ENCODE assay signal across 13 cellular contexts in the genomic region with DNA sequence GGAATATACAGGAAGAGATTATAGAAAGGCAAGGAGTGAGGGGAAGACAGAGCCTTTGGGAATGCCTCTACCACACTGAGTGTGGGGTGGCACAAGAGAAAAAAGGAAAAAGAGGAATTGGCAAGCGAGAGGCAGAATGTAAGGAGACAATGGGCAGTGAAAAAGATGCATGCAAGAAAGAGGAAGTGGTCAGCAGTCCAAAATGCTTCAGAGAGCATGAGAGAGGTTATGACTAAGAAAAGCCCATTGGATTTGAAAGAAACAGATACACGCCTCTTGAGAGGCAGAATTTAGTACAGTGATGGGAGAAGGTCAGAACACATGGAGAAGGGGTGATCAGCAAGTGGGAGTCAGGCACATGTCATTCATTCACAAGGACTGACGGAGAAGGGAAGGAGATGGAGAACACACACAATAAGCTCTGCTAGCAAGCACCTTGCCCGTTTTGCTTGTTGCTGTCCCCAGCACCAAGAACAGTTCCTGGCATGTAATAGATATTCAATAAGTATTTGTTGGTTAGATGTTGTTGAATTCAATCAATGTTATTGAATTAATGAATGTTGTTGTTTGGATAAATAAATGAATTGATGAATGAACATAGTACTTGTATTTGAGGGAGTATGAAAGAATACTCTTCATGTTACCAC. TPM values are rescaled to one million over a fixed set of nuclear protein-coding genes. Genes with fewer than 3 reads are reported as not detected.
DNase-seq lines count a peak whose midpoint lies in the region; ATAC-seq, FAIRE-seq and TF ChIP-seq lines count a peak whose summit lies in the region.
"Had no signal": no experiment of that assay in that cellular context is flagged by ENCODE, and none has a peak within 500 bp of the region (broad histone marks: within the 10 kb centered on the region; RNA-seq: fewer than 3 reads in every experiment).

No MANE protein-coding gene starts in this region.

- peaks cover 7% of the 10 kb centered on the region; the same call in 1 of the 2 replicates for H3K4me1 ChIP-seq in GM12878 (ENCODE audit: control insufficient read depth, insufficient read depth, low read length)

- no peaks in the 10 kb centered on the region for H3K9me3 Mint-ChIP-seq in activated T-cell treated with anti-CD3 and anti-CD28 coated beads, Interleukin-2, amount 50 U/mL, for 24 hours

- no peaks in the 10 kb centered on the region for H3K36me3 Mint-ChIP-seq in activated T-cell treated with anti-CD3 and anti-CD28 coated beads, Interleukin-2, amount 50 U/mL, for 24 hours (ENCODE audit: low read depth)

- 1% methylated on average over 4 of the region's 4 CpGs for WGBS in GM12878 (ENCODE audit: insufficient coverage, insufficient replicate concordance, low lambda C conversion rate, missing lambda C conversion rate)
- 43 to 67% methylated on average over 4 of the region's 4 CpGs for WGBS in lower leg skin, 2 donors

- TF ChIP-seq POLR2A in GM12878 (IDR thresholded peaks at IDR 0.05; ENCODE audit: low read depth, low read length) = no peak
- no peak for TF ChIP-seq POLR2A in lower leg skin (IDR thresholded peaks at IDR 0.05)

- BruUV-seq in GM12878 (replicated peaks; lab: Mats Ljungman, UMichigan) = no TSS peak

- no peak overlapping the region for H3K4me3 ChIP-seq in GM12878
- no peak overlapping the region for H3K4me3 ChIP-seq in lower leg skin (ENCODE audit: low read depth, poor library complexity, severe bottlenecking)

- intact Hi-C loops in GM12878 (cut with micrococcal nuclease; ENCODE audit: unreplicated experiment) = no loop called here
- intact Hi-C loops in lower leg skin (cut with DNase I; ENCODE audit: low total_unique reads) = no loop called here

- DNase-seq in GM12878 (ENCODE audit: low read depth, low spot score) (peak; percentile 41), SHP77 treated with DMSO at 0.1 percent for 48 hours (lab: John Stamatoyannopoulos, UW) (no peak), lower leg skin (ENCODE audit: low spot score in 2 of 2) (no peak), NCI-H524 treated with DMSO at 0.1 percent for 48 hours (lab: John Stamatoyannopoulos, UW) (no peak)
- no peak for DNase-seq in activated T-cell treated with anti-CD3 and anti-CD28 coated beads, Interleukin-2, amount 50 U/mL, for 24 hours
- DNase-seq: cortex of kidney; DMS79 treated with DMSO at 0.1 percent for 48 hours; nephron progenitor cell; stimulated activated CD4-positive, alpha-beta T cell treated with anti-CD3 and anti-CD28 coated beads, Interleukin-4, amount 100 ng/mL, for 24 hours had no signal

- H3K4me1 Mint-ChIP-seq in activated T-cell treated with anti-CD3 and anti-CD28 coated beads, Interleukin-2, amount 50 U/mL, for 24 hours (ENCODE audit: low read depth) = no peaks in the 10 kb centered on the region
- H3K4me1 Mint-ChIP-seq: nephron progenitor cell had no signal

- CTCF ChIA-PET in GM12878 (lab: Yijun Ruan, JAX) = interaction anchor here (0.6 to 1.7 kb wide), 3 partner anchors 12 to 843 kb away, joined by 3 to 4 read pairs (median 4); no protein-coding TSS in a partner anchor

- no peak overlapping the region for H3K9ac ChIP-seq in GM12878 (ENCODE audit: control insufficient read depth, insufficient read depth, low read length)

- H3K27ac Mint-ChIP-seq in activated T-cell treated with anti-CD3 and anti-CD28 coated beads, Interleukin-2, amount 50 U/mL, for 24 hours = no peak overlapping the region
- H3K27ac Mint-ChIP-seq: nephron progenitor cell had no signal

- H3K27ac ChIP-seq in GM12878 (ENCODE audit: control insufficient read depth, insufficient read depth) = no peak overlapping the region

- TF ChIP-seq CTCF in GM12878 (IDR thresholded peaks at IDR 0.05 in 2 of 3, conservative IDR thresholded peaks at IDR 0.05 in 1 of 3; ENCODE audit: control insufficient read depth in 2 of 3, extremely low read depth in 1 of 3, insufficient read depth in 1 of 3, low read depth in 3 of 3, low read length in 3 of 3) = no peak
- no peak for TF ChIP-seq CTCF in lower leg skin (IDR thresholded peaks at IDR 0.05)

- peak; percentile 52 for FAIRE-seq in GM12878 (lab: Jason Lieb, UNC)

- no peaks in the 10 kb centered on the region; the same call in 2 of the 3 replicates for H3K9me3 ChIP-seq in GM12878 (replicated peaks; ENCODE audit: control insufficient read depth, insufficient read depth, low read length)

- POLR2A ChIA-PET in GM12878 (lab: Charles Lee) = no interaction called here

- TF ChIP-seq EP300 in GM12878 (IDR thresholded peaks at IDR 0.05; ENCODE audit: borderline replicate concordance in 1 of 2, control insufficient read depth in 1 of 2, low read depth in 2 of 2, low read length in 2 of 2) = peak in 1 of 2 experiments; percentile 82; a peak in 2 of 4 replicates

- no peak overlapping the region for H3K4me3 Mint-ChIP-seq in activated T-cell treated with anti-CD3 and anti-CD28 coated beads, Interleukin-2, amount 50 U/mL, for 24 hours
- H3K4me3 Mint-ChIP-seq: nephron progenitor cell had no signal

- ATAC-seq in GM18907 (IDR thresholded peaks at IDR 0.05; ENCODE audit: unreplicated experiment) = peak; percentile 99
- ATAC-seq in HG02588 (IDR thresholded peaks at IDR 0.05; ENCODE audit: unreplicated experiment) = peak; percentile 99
- peak; percentile 98 for ATAC-seq in HG03457 (IDR thresholded peaks at IDR 0.05; ENCODE audit: unreplicated experiment)
- peak; percentile 99 for ATAC-seq in GM12878

- no peaks in the 10 kb centered on the region for H3K79me2 ChIP-seq in GM12878 (ENCODE audit: control insufficient read depth, insufficient read depth, low read length)

- H4K20me1 ChIP-seq in GM12878 (ENCODE audit: control insufficient read depth, insufficient read depth) = no peaks in the 10 kb centered on the region

- H3K27me3 Mint-ChIP-seq in activated T-cell treated with anti-CD3 and anti-CD28 coated beads, Interleukin-2, amount 50 U/mL, for 24 hours = peaks cover 25% of the 10 kb centered on the region

- no peak overlapping the region; the same call in 1 of the 2 replicates for H3K4me2 ChIP-seq in GM12878 (ENCODE audit: control insufficient read depth, insufficient read depth)

- TF ChIP-seq RAD21 in GM12878 (IDR thresholded peaks at IDR 0.05; ENCODE audit: insufficient read depth, low read depth, low read length) = no peak

- H3K36me3 ChIP-seq in GM12878 (ENCODE audit: control insufficient read depth in 2 of 2, insufficient read depth in 2 of 2, low read length in 1 of 2) = no peaks in the 10 kb centered on the region

- no peak overlapping the region for H2AFZ ChIP-seq in GM12878 (ENCODE audit: control insufficient read depth, low read depth, low read length)

- in situ Hi-C loops in GM12878 (cut with MboI) = no loop called here

- RAD21 ChIA-PET in GM12878 (lab: Charles Lee; ENCODE audit: unreplicated experiment) = no interaction called here

- H3K27me3 ChIP-seq in GM12878 (replicated peaks in 1 of 2; ENCODE audit: control insufficient read depth in 2 of 2, insufficient read depth in 2 of 2, low read length in 1 of 2) = peaks cover 0 to 3% of the 10 kb centered on the region in 2 experiments; a peak in 2 of 4 replicates

- SMC1A ChIA-PET in GM12878 (lab: Charles Lee; ENCODE audit: uncharacterized antibody, unreplicated experiment) = no interaction called here

TF ChIP-seq in GM12878, 131 proteins besides CTCF, POLR2A, EP300 and RAD21 (continues in another document):
- TF ChIP-seq JUND (IDR thresholded peaks at IDR 0.05; ENCODE audit: low read depth, low read length) (no peak), RUNX3 (IDR thresholded peaks at IDR 0.05; ENCODE audit: low read length) (peak; percentile 66), IKZF2 (IDR thresholded peaks at IDR 0.05) (peak; percentile 93 to 96), NRF1 (conservative IDR thresholded peaks at IDR 0.05; ENCODE audit: low read depth, low read length) (no peak), STAT3 (IDR thresholded peaks at IDR 0.05; ENCODE audit: low read depth, low read length) (0 out of 2 replicates have a peak, but pooled peaks have one; percentile 30), YY1 (IDR thresholded peaks at IDR 0.05; ENCODE audit: low read depth, low read length) (no peak), ATF7 (IDR thresholded peaks at IDR 0.05; ENCODE audit: low read depth) (0 out of 2 replicates have a peak, but pooled peaks have one; percentile 15), SPI1 (IDR thresholded peaks at IDR 0.05; ENCODE audit: borderline replicate concordance, insufficient read depth, low read depth, low read length) (peak; percentile 98)
- TF ChIP-seq, protein P1, sequence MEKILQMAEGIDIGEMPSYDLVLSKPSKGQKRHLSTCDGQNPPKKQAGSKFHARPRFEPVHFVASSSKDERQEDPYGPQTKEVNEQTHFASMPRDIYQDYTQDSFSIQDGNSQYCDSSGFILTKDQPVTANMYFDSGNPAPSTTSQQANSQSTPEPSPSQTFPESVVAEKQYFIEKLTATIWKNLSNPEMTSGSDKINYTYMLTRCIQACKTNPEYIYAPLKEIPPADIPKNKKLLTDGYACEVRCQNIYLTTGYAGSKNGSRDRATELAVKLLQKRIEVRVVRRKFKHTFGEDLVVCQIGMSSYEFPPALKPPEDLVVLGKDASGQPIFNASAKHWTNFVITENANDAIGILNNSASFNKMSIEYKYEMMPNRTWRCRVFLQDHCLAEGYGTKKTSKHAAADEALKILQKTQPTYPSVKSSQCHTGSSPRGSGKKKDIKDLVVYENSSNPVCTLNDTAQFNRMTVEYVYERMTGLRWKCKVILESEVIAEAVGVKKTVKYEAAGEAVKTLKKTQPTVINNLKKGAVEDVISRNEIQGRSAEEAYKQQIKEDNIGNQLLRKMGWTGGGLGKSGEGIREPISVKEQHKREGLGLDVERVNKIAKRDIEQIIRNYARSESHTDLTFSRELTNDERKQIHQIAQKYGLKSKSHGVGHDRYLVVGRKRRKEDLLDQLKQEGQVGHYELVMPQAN (conservative IDR thresholded peaks at IDR 0.05) = 0 out of 2 replicates have a peak, but pooled peaks have one; percentile 25

RNA-seq across cellular contexts. Expression of a gene that starts 6.3 kb away (rescaled TPM):
- 0.10 and 0.46 TPM in 2 replicates for total RNA-seq in GM12878 (2013; cell fraction: nucleolus; rRNA removed)
- total RNA-seq in GM12878 (2014; rRNA removed) (0.05 and 0.06 TPM in 2 replicates), GM12878 (2014; rRNA removed; fragmentation: Illumina TruSeq; extraction: Trizol) (0.05 and 0.31 TPM in 2 replicates), GM12878 (2021) (0.03 TPM in 1 of 2 replicates, not detected in the other), lower leg skin (under 1 TPM; 0.27 to 0.84 (median 0.38) TPM)
- polyA plus RNA-seq in GM12878 (2011; ENCODE audit: low read depth) = 0.03 TPM
- polyA plus RNA-seq in GM12878 (2011; rRNA removed) (0.04 and 0.08 TPM in 2 replicates), GM12878 (2014; fragmentation: Illumina TruSeq; extraction: Trizol) (0.01 and 0.02 TPM in 2 replicates), GM12878 (2014; fragmentation: Nextera tagmentation; extraction: Ambion mirVana) (not detected), GM12878 (2014; rRNA removed) (0.01 TPM in 1 of 2 replicates, not detected in the other), GM12878 (2016; fragmentation: Nextera tagmentation; extraction: Ambion mirVana) (under 1 TPM; 0.01 to 0.14 TPM)
- polyA plus RNA-seq in GM12878 (2011; cell fraction: cytosol; rRNA removed) = 0.03 and 0.05 TPM in 2 replicates
- 0.10 and 0.12 TPM in 2 replicates for polyA plus RNA-seq in GM12878 (2011; cell fraction: nucleus; rRNA removed)
- 0.14 and 0.16 TPM in 2 replicates for polyA plus RNA-seq in GM12878 (2012)
- polyA minus RNA-seq in GM12878 (2011; rRNA and poly(A)+ RNA removed) = 0.15 TPM in 2 replicates
- not detected in 2 replicates for polyA minus RNA-seq in GM12878 (2011; cell fraction: cytosol; rRNA and poly(A)+ RNA removed)
- polyA minus RNA-seq in GM12878 (2011; cell fraction: nucleus; rRNA and poly(A)+ RNA removed) = 0.24 and 0.57 TPM in 2 replicates
- total RNA-seq: T-helper 2 cell treated with Interferon-gamma antibody and Interleukin-4, amounts not matched to agents 100 ng/mL and 5 ng/mL, for 36 hours had no signal
